In genomic region chr16:74623214-74623842, GRCh38 we compare ENCODE assay signal across 8 cellular contexts. TPM values are rescaled to one million over a fixed set of nuclear protein-coding genes. Genes with fewer than 3 reads are reported as not detected.
DNase-seq lines count a peak whose midpoint lies in the region; ATAC-seq, FAIRE-seq and TF ChIP-seq lines count a peak whose summit lies in the region.

No MANE protein-coding gene starts in this region.

- H2BK120ac ChIP-seq in H1 (replicated peaks; ENCODE audit: low read depth, low read length) = no peak overlapping the region

- no peak overlapping the region for H3K27ac Mint-ChIP-seq in mesothelial cell of epicardium

- H3K36me3 Mint-ChIP-seq in mesothelial cell of epicardium = peaks cover 9% of the 10 kb centered on the region

- H3K4me1 ChIP-seq in Panc1 (ENCODE audit: control insufficient read depth, insufficient read depth, low read length) (no peaks in the 10 kb centered on the region), H1 (replicated peaks in 1 of 4; ENCODE audit: control insufficient read depth in 3 of 4, insufficient read depth in 4 of 4, low read length in 3 of 4) (peaks cover 0 to 5% (median 4%) of the 10 kb centered on the region in 4 experiments; a peak in 3 of 7 replicates)

- H3K27ac ChIP-seq in Panc1 (ENCODE audit: low read length) = no peak overlapping the region
- H3K27ac ChIP-seq in H1 (ENCODE audit: low read depth, low read length) = no peak overlapping the region

- H3K14ac ChIP-seq in H1 (ENCODE audit: insufficient read length) = no peak overlapping the region

- H3K9me3 Mint-ChIP-seq in mesothelial cell of epicardium = no peaks in the 10 kb centered on the region

- no peaks in the 10 kb centered on the region for H3K79me2 ChIP-seq in H1 (ENCODE audit: control insufficient read depth in 1 of 2, insufficient read depth in 2 of 2, low read length in 2 of 2)

- FAIRE-seq in GM19239 (lab: Jason Lieb, UNC) = peak; percentile 78
- no peak for FAIRE-seq in H1 (lab: Jason Lieb, UNC)

- TF ChIP-seq CTCF in BJ (IDR thresholded peaks at IDR 0.05; ENCODE audit: insufficient read depth, low read depth, low read length) = peak; percentile 55
- TF ChIP-seq CTCF in Panc1 (IDR thresholded peaks at IDR 0.05) = peak; percentile 67
- peak in 2 of 3 experiments; percentile 40 to 62; a peak in 2 of 4 replicates for TF ChIP-seq CTCF in H1 (IDR thresholded peaks at IDR 0.05; ENCODE audit: control extremely low read depth in 1 of 3, insufficient read depth in 1 of 3, low read depth in 1 of 3, low read length in 3 of 3)
- TF ChIP-seq CTCF in mesothelial cell of epicardium (IDR thresholded peaks at IDR 0.05; ENCODE audit: unreplicated experiment) = peak; percentile 62

- no peak for TF ChIP-seq POLR2A in H1 (IDR thresholded peaks at IDR 0.05; ENCODE audit: control extremely low read depth in 1 of 2, low read depth in 2 of 2, low read length in 2 of 2)

- no peak overlapping the region for H4K5ac ChIP-seq in H1 (ENCODE audit: insufficient read length, low read depth, low read length)

- H3K9me3 ChIP-seq in Panc1 (ENCODE audit: control insufficient read depth, insufficient read depth, low read depth, low read length) (no peaks in the 10 kb centered on the region), H1 (ENCODE audit: insufficient read depth in 2 of 2, low read depth in 1 of 2, low read length in 1 of 2) (no peaks in the 10 kb centered on the region)

- ATAC-seq in Panc1 = peak; percentile 47; the same call in 1 of the 2 replicates
- no peak for ATAC-seq in GM18519 (IDR thresholded peaks at IDR 0.05; ENCODE audit: low FRiP score, unreplicated experiment)

- H3K23ac ChIP-seq in H1 (ENCODE audit: insufficient read length) = no peak overlapping the region

- H3K27me3 ChIP-seq in BJ (ENCODE audit: control insufficient read depth, insufficient read depth, low read length) = no peaks in the 10 kb centered on the region
- no peaks in the 10 kb centered on the region for H3K27me3 ChIP-seq in Panc1 (ENCODE audit: control insufficient read depth, insufficient read depth, low read length)
- no peaks in the 10 kb centered on the region for H3K27me3 ChIP-seq in H1 (replicated peaks in 1 of 4; ENCODE audit: control insufficient read depth in 3 of 4, extremely low read depth in 1 of 4, insufficient read depth in 3 of 4, low read length in 3 of 4)

- no peak for DNase-seq in BJ (ENCODE audit: low read depth)
- no peak for DNase-seq in GM19239 (ENCODE audit: insufficient read length, low spot score)
- DNase-seq in Panc1 (ENCODE audit: low read depth, low spot score) = no peak
- no peak for DNase-seq in H1 (ENCODE audit: low read depth in 1 of 2, low spot score in 2 of 2)
- no peak for DNase-seq in mesothelial cell of epicardium (ENCODE audit: low spot score in 2 of 2, unreplicated experiment in 2 of 2)
- no peak for DNase-seq in posterior cingulate gyrus
- no peak for DNase-seq in stimulated activated CD4-positive, alpha-beta T cell treated with anti-CD3 and anti-CD28 coated beads, Interleukin-4, amount 100 ng/mL, for 4 hours

- no TSS peak for BruUV-seq in Panc1 (replicated peaks; lab: Mats Ljungman, UMichigan)

- H2BK12ac ChIP-seq in H1 (ENCODE audit: low read depth, low read length) = no peak overlapping the region

- no peak overlapping the region for H3K9ac ChIP-seq in H1 (replicated peaks in 1 of 4; ENCODE audit: extremely low read depth in 1 of 4, low read depth in 3 of 4, low read length in 3 of 4)

- no peaks in the 10 kb centered on the region for H3K27me3 Mint-ChIP-seq in mesothelial cell of epicardium (ENCODE audit: low read depth)

- H3K4me3 Mint-ChIP-seq in mesothelial cell of epicardium = no peak overlapping the region

- in situ Hi-C loops in Panc1 (cut with HindIII; ENCODE audit: low pct_unique_long_range_greater_than_20kb, low sequenced_read_pairs) = no loop called here

- H3K36me3 ChIP-seq in BJ (ENCODE audit: control insufficient read depth, insufficient read depth, low read length) = peaks cover 15% of the 10 kb centered on the region
- H3K36me3 ChIP-seq in Panc1 (ENCODE audit: control insufficient read depth, insufficient read depth, low read length) = peaks cover 28% of the 10 kb centered on the region
- H3K36me3 ChIP-seq in H1 (ENCODE audit: control insufficient read depth in 2 of 4, insufficient read depth in 4 of 4, low read length in 3 of 4) = peaks cover 40 to 66% (median 60%) of the 10 kb centered on the region in 4 experiments

- no peak overlapping the region for H2AK5ac ChIP-seq in H1 (ENCODE audit: low read depth, low read length)

- H3K56ac ChIP-seq in H1 (replicated peaks; ENCODE audit: insufficient read length, low read depth, low read length) = no peak overlapping the region

- H3K4me2 ChIP-seq in H1 (ENCODE audit: insufficient read depth in 1 of 2, low read depth in 2 of 2, low read length in 2 of 2) = no peak overlapping the region

- no peak overlapping the region for H2BK20ac ChIP-seq in H1 (ENCODE audit: low read length)

- TF ChIP-seq EP300 in H1 (IDR thresholded peaks at IDR 0.05; ENCODE audit: borderline replicate concordance in 1 of 2, low read depth in 2 of 2, low read length in 2 of 2) = no peak

- H4K8ac ChIP-seq in H1 (ENCODE audit: extremely low read depth, insufficient read depth, low read length) = no peak overlapping the region

- H2BK15ac ChIP-seq in H1 (ENCODE audit: low read length) = no peak overlapping the region

- H3K4me3 ChIP-seq in BJ (ENCODE audit: low read depth, low read length) (no peak overlapping the region), Panc1 (ENCODE audit: low read depth in 2 of 2, low read length in 2 of 2) (no peak overlapping the region), H1 (ENCODE audit: extremely low read depth in 1 of 4, insufficient read depth in 2 of 4, low read depth in 3 of 4, low read length in 4 of 4) (no peak overlapping the region)

- peaks cover 1 to 13% of the 10 kb centered on the region in 2 experiments for H4K20me1 ChIP-seq in H1 (replicated peaks in 1 of 2; ENCODE audit: control insufficient read depth in 1 of 2, insufficient read depth in 2 of 2, low read length in 2 of 2)

- intact Hi-C loops in Panc1 (cut with micrococcal nuclease; ENCODE audit: unreplicated experiment) (no loop called here), posterior cingulate gyrus (cut with DNase I) (no loop called here)

- CTCF ChIA-PET in BJ (lab: Yijun Ruan, JAX) = interaction anchor here (0.7 to 2.4 kb wide), 15 partner anchors 12 to 326 kb away, joined by 3 to 9 read pairs (median 3); partner anchors contain the start of gene GLG1
- CTCF ChIA-PET in Panc1 (lab: Charles Lee) = no interaction called here
- CTCF ChIA-PET in H1 (lab: Charles Lee; ENCODE audit: partially characterized antibody) = interaction anchor here (0.5 to 2.8 kb wide), 21 partner anchors 9 to 550 kb away, joined by 3 to 19 read pairs (median 4); no protein-coding TSS in a partner anchor

- WGBS in H1 (ENCODE audit: extremely low coverage in 1 of 2, insufficient coverage in 1 of 2, insufficient read length in 1 of 2, insufficient replicate concordance in 2 of 2, low coverage in 1 of 2, low lambda C conversion rate in 2 of 2, missing lambda C conversion rate in 1 of 2), 2 experiments = 84% methylated on average over 4 of the region's 4 CpGs; no CpG with 5 or more reads in 1 of the 2 experiments

- peak; percentile 67 to 71 for TF ChIP-seq RAD21 in H1 (IDR thresholded peaks at IDR 0.05 in 1 of 2, conservative IDR thresholded peaks at IDR 0.05 in 1 of 2; ENCODE audit: low read depth in 2 of 2, low read length in 2 of 2)

- no peaks in the 10 kb centered on the region for H3K79me1 ChIP-seq in H1 (ENCODE audit: low read depth, low read length)

- no peak overlapping the region for H3K4ac ChIP-seq in H1 (replicated peaks; ENCODE audit: insufficient read length, low read depth, low read length)

- H3K4me1 Mint-ChIP-seq in mesothelial cell of epicardium = no peaks in the 10 kb centered on the region

- POLR2A ChIA-PET in BJ (lab: Charles Lee) = no interaction called here
- POLR2A ChIA-PET in Panc1 (lab: Charles Lee) = no interaction called here
- POLR2A ChIA-PET in H1 (lab: Charles Lee; ENCODE audit: partially characterized antibody) = interaction anchor here (1.3 to 5.7 kb wide), 3 partner anchors 12 to 29 kb away, joined by 3 to 27 read pairs (median 5); partner anchors contain the start of gene GLG1

- H3K23me2 ChIP-seq in H1 (ENCODE audit: low read depth, low read length) = no peaks in the 10 kb centered on the region

- no peak overlapping the region for H3K18ac ChIP-seq in H1 (ENCODE audit: extremely low read depth, low read length)

- H4K91ac ChIP-seq in H1 (replicated peaks; ENCODE audit: insufficient read length, low read length) = no peak overlapping the region

- no peak overlapping the region for H2AFZ ChIP-seq in H1 (ENCODE audit: low read length)

- H2BK5ac ChIP-seq in H1 (ENCODE audit: low read depth, low read length) = no peak overlapping the region

TF ChIP-seq in H1, 55 proteins besides CTCF, POLR2A, EP300 and RAD21 (continues in another document):
- TF ChIP-seq CREB1 (IDR thresholded peaks at IDR 0.05) = no peak

RNA-seq across cellular contexts. Expression of gene GLG1, which starts 16.4 kb away (rescaled TPM):
- polyA plus RNA-seq in BJ (2011; rRNA removed) = 88.6 and 92.9 TPM in 2 replicates
- 75.4 and 91.5 TPM in 2 replicates for polyA minus RNA-seq in BJ (2011; rRNA and poly(A)+ RNA removed)
- total RNA-seq in Panc1 (2021; ENCODE audit: unreplicated experiment) = 75.9 TPM
- 46.1 TPM for polyA plus RNA-seq in Panc1 (2012; ENCODE audit: insufficient read length)
- 137 and 139 TPM in 2 replicates for total RNA-seq in H1 (2021; fragmentation: NEBNext Ultra II Directional; extraction: Animal tissue kit (Norgen Biotek cat#: 25700))
- polyA plus RNA-seq in H1 (2011; rRNA removed) = 51.6 and 53.4 TPM in 2 replicates
- 69.1 TPM for polyA plus RNA-seq in H1 (2011; cell fraction: cytosol; rRNA removed)
- 98.3 TPM for polyA plus RNA-seq in H1 (2011; cell fraction: nucleus; rRNA removed)
- 93.7 to 100 TPM (median 96.3 TPM) in 4 replicates for polyA plus RNA-seq in H1 (2012, experiment 1 of 2)
- polyA plus RNA-seq in H1 (2012, experiment 2 of 2) = 11.2 TPM
- polyA plus RNA-seq in H1 (2013, experiment 1 of 2) = 164 TPM
- polyA plus RNA-seq in H1 (2013, experiment 2 of 2) = 136 TPM
- 174 and 185 TPM in 2 replicates for polyA minus RNA-seq in H1 (2011; rRNA and poly(A)+ RNA removed)
- polyA minus RNA-seq in H1 (2011; cell fraction: cytosol; rRNA and poly(A)+ RNA removed) = 91.2 TPM
- 89.8 TPM for polyA minus RNA-seq in H1 (2011; cell fraction: nucleus; rRNA and poly(A)+ RNA removed)
- 186 to 193 TPM (median 190 TPM) in 3 replicates for total RNA-seq in mesothelial cell of epicardium

RNA-seq across cellular contexts. Expression of gene RFWD3, which starts 43.3 kb away (rescaled TPM):
- polyA plus RNA-seq in BJ (2011; rRNA removed) = 20.2 and 20.7 TPM in 2 replicates
- polyA minus RNA-seq in BJ (2011; rRNA and poly(A)+ RNA removed) = 30.6 and 35.5 TPM in 2 replicates
- 53.7 TPM for total RNA-seq in Panc1 (2021; ENCODE audit: unreplicated experiment)
- polyA plus RNA-seq in Panc1 (2012; ENCODE audit: insufficient read length) = 16.0 TPM
- 114 and 123 TPM in 2 replicates for total RNA-seq in H1 (2021; fragmentation: NEBNext Ultra II Directional; extraction: Animal tissue kit (Norgen Biotek cat#: 25700))
- polyA plus RNA-seq in H1 (2011; rRNA removed) = 56.9 and 67.1 TPM in 2 replicates
- polyA plus RNA-seq in H1 (2011; cell fraction: cytosol; rRNA removed) = 71.6 TPM
- 55.1 TPM for polyA plus RNA-seq in H1 (2011; cell fraction: nucleus; rRNA removed)
- polyA plus RNA-seq in H1 (2012, experiment 1 of 2) = 53.4 to 71.3 TPM (median 68.7 TPM) in 4 replicates
- 20.0 TPM for polyA plus RNA-seq in H1 (2012, experiment 2 of 2)
- 57.0 TPM for polyA plus RNA-seq in H1 (2013, experiment 1 of 2)
- polyA plus RNA-seq in H1 (2013, experiment 2 of 2) = 51.1 TPM
- polyA minus RNA-seq in H1 (2011; rRNA and poly(A)+ RNA removed) = 241 and 313 TPM in 2 replicates
- 85.3 TPM for polyA minus RNA-seq in H1 (2011; cell fraction: cytosol; rRNA and poly(A)+ RNA removed)
- 121 TPM for polyA minus RNA-seq in H1 (2011; cell fraction: nucleus; rRNA and poly(A)+ RNA removed)
- total RNA-seq in mesothelial cell of epicardium = 32.7 to 36.8 TPM (median 35.3 TPM) in 3 replicates
